1 cellular context compared by ENCODE assay signal in genomic region chr5:139670369-139671095, GRCh38.
A peak's percentile ranks its signal among the peaks of the same experiment; 100 is the strongest.
TF ChIP-seq lines count a peak whose summit lies in the region.

No MANE protein-coding gene starts in this region.

TF ChIP-seq in HepG2, 621 proteins besides CTCF, POLR2A, EP300 and RAD21 (continued from another document and continues in another):
- TF ChIP-seq NONO (IDR thresholded peaks at IDR 0.05) (no peak), NONO (CRISPR knock-in tag; conservative IDR thresholded peaks at IDR 0.05) (no peak), NFYB (CRISPR knock-in tag; IDR thresholded peaks at IDR 0.05) (no peak), AGO1 (IDR thresholded peaks at IDR 0.05; ENCODE audit: low read depth, low read length, poor library complexity, severe bottlenecking) (no peak), ZNF558 (CRISPR knock-in tag; IDR thresholded peaks at IDR 0.05; ENCODE audit: borderline replicate concordance) (no peak), ZNF362 (CRISPR knock-in tag; IDR thresholded peaks at IDR 0.05; ENCODE audit: borderline replicate concordance) (no peak; the same call in 1 of the 2 replicates), IRF2 (CRISPR knock-in tag; IDR thresholded peaks at IDR 0.05) (no peak), NFIB (CRISPR knock-in tag; IDR thresholded peaks at IDR 0.05; ENCODE audit: borderline replicate concordance) (no peak), ZNF546 (CRISPR knock-in tag; conservative IDR thresholded peaks at IDR 0.05) (no peak), ZNF781 (CRISPR knock-in tag; IDR thresholded peaks at IDR 0.05; ENCODE audit: borderline replicate concordance, not compliant biosample characterization) (no peak), ZNF530 (CRISPR knock-in tag; IDR thresholded peaks at IDR 0.05; ENCODE audit: low read depth) (no peak), YEATS2 (CRISPR knock-in tag; IDR thresholded peaks at IDR 0.05; ENCODE audit: borderline replicate concordance) (no peak), HNF4A (CRISPR knock-in tag; IDR thresholded peaks at IDR 0.05) (no peak), LRRFIP1 (CRISPR knock-in tag; conservative IDR thresholded peaks at IDR 0.05) (no peak), ZNF784 (CRISPR knock-in tag; IDR thresholded peaks at IDR 0.05; ENCODE audit: borderline replicate concordance) (no peak), ASH2L (IDR thresholded peaks at IDR 0.05; ENCODE audit: insufficient read length, low read depth, low read length) (peak; percentile 39), ZFP36L1 (CRISPR knock-in tag; IDR thresholded peaks at IDR 0.05) (no peak), ARID4A (CRISPR knock-in tag; IDR thresholded peaks at IDR 0.05; ENCODE audit: borderline replicate concordance) (peak; percentile 18; the same call in 1 of the 2 replicates), THAP7 (CRISPR knock-in tag; IDR thresholded peaks at IDR 0.05) (no peak), ZNF547 (CRISPR knock-in tag; IDR thresholded peaks at IDR 0.05) (no peak), GLI4 (CRISPR knock-in tag; IDR thresholded peaks at IDR 0.05; ENCODE audit: borderline replicate concordance) (no peak), SSRP1 (CRISPR knock-in tag; IDR thresholded peaks at IDR 0.05) (0 out of 2 replicates have a peak, but pooled peaks have one; percentile 35), KMT2B (CRISPR knock-in tag; IDR thresholded peaks at IDR 0.05) (0 out of 2 replicates have a peak, but pooled peaks have one; percentile 11), RORA (CRISPR knock-in tag; IDR thresholded peaks at IDR 0.05) (no peak), ZNF660 (CRISPR knock-in tag; IDR thresholded peaks at IDR 0.05; ENCODE audit: borderline replicate concordance, low read depth) (no peak), MEF2D (CRISPR knock-in tag; IDR thresholded peaks at IDR 0.05) (no peak), CERS6 (CRISPR knock-in tag; IDR thresholded peaks at IDR 0.05) (no peak), PHF20 (CRISPR knock-in tag; IDR thresholded peaks at IDR 0.05) (peak; percentile 3; the same call in 1 of the 2 replicates), MXD4 (CRISPR knock-in tag; IDR thresholded peaks at IDR 0.05) (no peak), CEBPG (CRISPR knock-in tag; IDR thresholded peaks at IDR 0.05) (no peak), ZNF800 (CRISPR knock-in tag; IDR thresholded peaks at IDR 0.05) (no peak), NCOR1 (IDR thresholded peaks at IDR 0.05; ENCODE audit: borderline replicate concordance, low read length) (peak; percentile 1; the same call in 1 of the 2 replicates), SMARCE1 (IDR thresholded peaks at IDR 0.05; ENCODE audit: borderline replicate concordance) (no peak), ZNF484 (CRISPR knock-in tag; IDR thresholded peaks at IDR 0.05; ENCODE audit: borderline replicate concordance, low read depth) (no peak), NR2F2 (IDR thresholded peaks at IDR 0.05; ENCODE audit: borderline replicate concordance, low read depth) (no peak), TOPORS (CRISPR knock-in tag; IDR thresholded peaks at IDR 0.05) (no peak), ZNF850 (CRISPR knock-in tag; conservative IDR thresholded peaks at IDR 0.05) (no peak), ZNF687 (CRISPR knock-in tag; IDR thresholded peaks at IDR 0.05) (peak; percentile 67), ZNF83 (CRISPR knock-in tag; IDR thresholded peaks at IDR 0.05; ENCODE audit: borderline replicate concordance) (no peak), ZNF629 (CRISPR knock-in tag; conservative IDR thresholded peaks at IDR 0.05) (0 out of 2 replicates have a peak, but pooled peaks have one; percentile 14), ZNF160 (CRISPR knock-in tag; IDR thresholded peaks at IDR 0.05) (no peak), ZFP91 (CRISPR knock-in tag; IDR thresholded peaks at IDR 0.05; ENCODE audit: borderline replicate concordance) (peak; percentile 38; the same call in 1 of the 2 replicates), ZNF3 (CRISPR knock-in tag; IDR thresholded peaks at IDR 0.05) (no peak), ZNF749 (CRISPR knock-in tag; IDR thresholded peaks at IDR 0.05; ENCODE audit: borderline replicate concordance) (no peak), TAF1 (CRISPR knock-in tag; IDR thresholded peaks at IDR 0.05) (no peak), ZNF724P (CRISPR knock-in tag; IDR thresholded peaks at IDR 0.05; ENCODE audit: borderline replicate concordance) (no peak), ZNF605 (CRISPR knock-in tag; IDR thresholded peaks at IDR 0.05) (no peak), MEIS1 (CRISPR knock-in tag; IDR thresholded peaks at IDR 0.05; ENCODE audit: borderline replicate concordance) (0 out of 2 replicates have a peak, but pooled peaks have one; percentile 2), HIVEP1 (CRISPR knock-in tag; IDR thresholded peaks at IDR 0.05) (no peak), ZMYM2 (CRISPR knock-in tag; IDR thresholded peaks at IDR 0.05) (no peak), NPAS2 (CRISPR knock-in tag; IDR thresholded peaks at IDR 0.05; ENCODE audit: borderline replicate concordance) (no peak), ZNF253 (CRISPR knock-in tag; IDR thresholded peaks at IDR 0.05; ENCODE audit: borderline replicate concordance) (no peak)
